ENCODE assay signal across 1 cellular context in the genomic region with DNA sequence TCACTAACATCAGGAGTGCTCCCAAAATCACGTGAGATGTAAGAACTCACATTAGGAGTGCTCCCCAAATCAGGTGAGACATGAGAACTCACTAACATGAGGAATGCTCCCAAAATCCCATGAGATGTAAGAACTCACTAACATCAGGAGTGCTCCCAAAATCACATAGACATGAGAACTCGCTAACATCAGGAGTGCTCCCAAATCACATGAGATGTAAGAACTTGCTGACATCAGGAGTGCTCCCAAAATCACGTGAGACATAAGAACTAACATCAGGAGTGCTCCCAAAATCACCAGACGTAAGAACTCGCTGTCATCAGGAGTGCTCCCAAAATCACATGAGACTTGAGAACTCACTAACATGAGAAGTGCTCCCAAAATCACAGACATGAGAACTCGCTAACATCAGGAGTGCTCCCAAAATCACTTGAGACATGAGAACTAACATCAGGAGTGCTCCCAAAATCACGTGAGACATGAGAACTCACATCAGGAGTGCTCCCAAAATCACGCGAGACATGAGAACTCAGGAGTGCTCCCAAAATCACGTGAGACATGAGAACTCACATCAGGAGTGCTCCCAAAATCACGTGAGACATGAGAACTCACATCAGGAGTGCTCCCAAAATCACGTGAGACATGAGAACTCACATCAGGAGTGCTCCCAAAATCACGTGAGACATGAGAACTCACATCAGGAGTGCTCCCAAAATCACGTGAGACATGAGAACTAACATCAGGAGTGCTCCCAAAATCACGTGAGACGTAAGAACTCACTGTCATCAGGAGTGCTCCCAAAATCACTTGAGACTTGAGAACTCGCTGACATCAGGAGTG.
A peak's percentile ranks its signal among the peaks of the same experiment; 100 is the strongest.
TF ChIP-seq lines count a peak whose summit lies in the region.

No MANE protein-coding gene starts in this region.

TF ChIP-seq in K562, 482 proteins besides CTCF, POLR2A, EP300 and RAD21:
- TF ChIP-seq ZNF263 (CRISPR knock-in tag; IDR thresholded peaks at IDR 0.05; ENCODE audit: borderline replicate concordance) (peak; percentile 95), ZNF274 (IDR thresholded peaks at IDR 0.05; ENCODE audit: borderline replicate concordance, low read depth, low read length) (peak; percentile 92)
